ENCODE assay signal across 1 cellular context in the genomic region with DNA sequence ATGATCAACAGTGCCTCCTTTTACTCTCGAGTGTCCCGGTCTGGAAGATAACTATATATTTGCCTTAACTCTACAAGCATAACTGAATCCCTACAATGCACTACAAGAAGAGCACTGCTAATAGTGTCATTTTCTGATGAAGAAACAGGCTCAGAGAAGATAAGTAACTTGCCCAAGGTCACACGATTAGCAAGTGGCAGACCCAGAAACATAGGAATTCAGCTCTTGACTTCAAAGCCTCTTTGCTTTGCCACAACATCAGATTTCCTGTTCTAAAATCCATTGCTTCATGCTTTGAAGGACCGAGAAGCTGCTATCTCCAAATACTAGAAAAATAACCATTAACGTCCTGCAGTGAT.
TF ChIP-seq lines count a peak whose summit lies in the region.

No MANE protein-coding gene starts in this region.

TF ChIP-seq in HepG2, 621 proteins besides CTCF, POLR2A, EP300 and RAD21 (continued from another document and continues in another):
- TF ChIP-seq, protein P1, sequence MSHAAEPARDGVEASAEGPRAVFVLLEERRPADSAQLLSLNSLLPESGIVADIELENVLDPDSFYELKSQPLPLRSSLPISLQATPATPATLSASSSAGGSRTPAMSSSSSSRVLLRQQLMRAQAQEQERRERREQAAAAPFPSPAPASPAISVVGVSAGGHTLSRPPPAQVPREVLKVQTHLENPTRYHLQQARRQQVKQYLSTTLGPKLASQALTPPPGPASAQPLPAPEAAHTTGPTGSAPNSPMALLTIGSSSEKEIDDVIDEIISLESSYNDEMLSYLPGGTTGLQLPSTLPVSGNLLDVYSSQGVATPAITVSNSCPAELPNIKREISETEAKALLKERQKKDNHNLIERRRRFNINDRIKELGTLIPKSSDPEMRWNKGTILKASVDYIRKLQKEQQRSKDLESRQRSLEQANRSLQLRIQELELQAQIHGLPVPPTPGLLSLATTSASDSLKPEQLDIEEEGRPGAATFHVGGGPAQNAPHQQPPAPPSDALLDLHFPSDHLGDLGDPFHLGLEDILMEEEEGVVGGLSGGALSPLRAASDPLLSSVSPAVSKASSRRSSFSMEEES (CRISPR knock-in tag; IDR thresholded peaks at IDR 0.05), result peak; percentile 37; the same call in 1 of the 2 replicates
- TF ChIP-seq KDM6A (CRISPR knock-in tag; IDR thresholded peaks at IDR 0.05; ENCODE audit: low read depth), result peak; percentile 4; the same call in 1 of the 2 replicates
- TF ChIP-seq, protein P2, sequence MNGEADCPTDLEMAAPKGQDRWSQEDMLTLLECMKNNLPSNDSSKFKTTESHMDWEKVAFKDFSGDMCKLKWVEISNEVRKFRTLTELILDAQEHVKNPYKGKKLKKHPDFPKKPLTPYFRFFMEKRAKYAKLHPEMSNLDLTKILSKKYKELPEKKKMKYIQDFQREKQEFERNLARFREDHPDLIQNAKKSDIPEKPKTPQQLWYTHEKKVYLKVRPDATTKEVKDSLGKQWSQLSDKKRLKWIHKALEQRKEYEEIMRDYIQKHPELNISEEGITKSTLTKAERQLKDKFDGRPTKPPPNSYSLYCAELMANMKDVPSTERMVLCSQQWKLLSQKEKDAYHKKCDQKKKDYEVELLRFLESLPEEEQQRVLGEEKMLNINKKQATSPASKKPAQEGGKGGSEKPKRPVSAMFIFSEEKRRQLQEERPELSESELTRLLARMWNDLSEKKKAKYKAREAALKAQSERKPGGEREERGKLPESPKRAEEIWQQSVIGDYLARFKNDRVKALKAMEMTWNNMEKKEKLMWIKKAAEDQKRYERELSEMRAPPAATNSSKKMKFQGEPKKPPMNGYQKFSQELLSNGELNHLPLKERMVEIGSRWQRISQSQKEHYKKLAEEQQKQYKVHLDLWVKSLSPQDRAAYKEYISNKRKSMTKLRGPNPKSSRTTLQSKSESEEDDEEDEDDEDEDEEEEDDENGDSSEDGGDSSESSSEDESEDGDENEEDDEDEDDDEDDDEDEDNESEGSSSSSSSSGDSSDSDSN (CRISPR knock-in tag; IDR thresholded peaks at IDR 0.05), result peak; percentile 12; the same call in 1 of the 2 replicates
- TF ChIP-seq, protein P3, sequence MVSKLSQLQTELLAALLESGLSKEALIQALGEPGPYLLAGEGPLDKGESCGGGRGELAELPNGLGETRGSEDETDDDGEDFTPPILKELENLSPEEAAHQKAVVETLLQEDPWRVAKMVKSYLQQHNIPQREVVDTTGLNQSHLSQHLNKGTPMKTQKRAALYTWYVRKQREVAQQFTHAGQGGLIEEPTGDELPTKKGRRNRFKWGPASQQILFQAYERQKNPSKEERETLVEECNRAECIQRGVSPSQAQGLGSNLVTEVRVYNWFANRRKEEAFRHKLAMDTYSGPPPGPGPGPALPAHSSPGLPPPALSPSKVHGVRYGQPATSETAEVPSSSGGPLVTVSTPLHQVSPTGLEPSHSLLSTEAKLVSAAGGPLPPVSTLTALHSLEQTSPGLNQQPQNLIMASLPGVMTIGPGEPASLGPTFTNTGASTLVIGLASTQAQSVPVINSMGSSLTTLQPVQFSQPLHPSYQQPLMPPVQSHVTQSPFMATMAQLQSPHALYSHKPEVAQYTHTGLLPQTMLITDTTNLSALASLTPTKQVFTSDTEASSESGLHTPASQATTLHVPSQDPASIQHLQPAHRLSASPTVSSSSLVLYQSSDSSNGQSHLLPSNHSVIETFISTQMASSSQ (IDR thresholded peaks at IDR 0.05; ENCODE audit: low read depth), result peak; percentile 40; the same call in 1 of the 2 replicates
- TF ChIP-seq, protein P3 (CRISPR knock-in tag; IDR thresholded peaks at IDR 0.05; ENCODE audit: borderline replicate concordance), result no peak
- TF ChIP-seq YEATS2 (CRISPR knock-in tag; IDR thresholded peaks at IDR 0.05; ENCODE audit: borderline replicate concordance), result 0 out of 2 replicates have a peak, but pooled peaks have one; percentile 21
- TF ChIP-seq CC2D1A (CRISPR knock-in tag; IDR thresholded peaks at IDR 0.05), result no peak
- TF ChIP-seq GFI1 (CRISPR knock-in tag; IDR thresholded peaks at IDR 0.05; ENCODE audit: borderline replicate concordance), result 0 out of 2 replicates have a peak, but pooled peaks have one; percentile 16
- TF ChIP-seq, protein P4, sequence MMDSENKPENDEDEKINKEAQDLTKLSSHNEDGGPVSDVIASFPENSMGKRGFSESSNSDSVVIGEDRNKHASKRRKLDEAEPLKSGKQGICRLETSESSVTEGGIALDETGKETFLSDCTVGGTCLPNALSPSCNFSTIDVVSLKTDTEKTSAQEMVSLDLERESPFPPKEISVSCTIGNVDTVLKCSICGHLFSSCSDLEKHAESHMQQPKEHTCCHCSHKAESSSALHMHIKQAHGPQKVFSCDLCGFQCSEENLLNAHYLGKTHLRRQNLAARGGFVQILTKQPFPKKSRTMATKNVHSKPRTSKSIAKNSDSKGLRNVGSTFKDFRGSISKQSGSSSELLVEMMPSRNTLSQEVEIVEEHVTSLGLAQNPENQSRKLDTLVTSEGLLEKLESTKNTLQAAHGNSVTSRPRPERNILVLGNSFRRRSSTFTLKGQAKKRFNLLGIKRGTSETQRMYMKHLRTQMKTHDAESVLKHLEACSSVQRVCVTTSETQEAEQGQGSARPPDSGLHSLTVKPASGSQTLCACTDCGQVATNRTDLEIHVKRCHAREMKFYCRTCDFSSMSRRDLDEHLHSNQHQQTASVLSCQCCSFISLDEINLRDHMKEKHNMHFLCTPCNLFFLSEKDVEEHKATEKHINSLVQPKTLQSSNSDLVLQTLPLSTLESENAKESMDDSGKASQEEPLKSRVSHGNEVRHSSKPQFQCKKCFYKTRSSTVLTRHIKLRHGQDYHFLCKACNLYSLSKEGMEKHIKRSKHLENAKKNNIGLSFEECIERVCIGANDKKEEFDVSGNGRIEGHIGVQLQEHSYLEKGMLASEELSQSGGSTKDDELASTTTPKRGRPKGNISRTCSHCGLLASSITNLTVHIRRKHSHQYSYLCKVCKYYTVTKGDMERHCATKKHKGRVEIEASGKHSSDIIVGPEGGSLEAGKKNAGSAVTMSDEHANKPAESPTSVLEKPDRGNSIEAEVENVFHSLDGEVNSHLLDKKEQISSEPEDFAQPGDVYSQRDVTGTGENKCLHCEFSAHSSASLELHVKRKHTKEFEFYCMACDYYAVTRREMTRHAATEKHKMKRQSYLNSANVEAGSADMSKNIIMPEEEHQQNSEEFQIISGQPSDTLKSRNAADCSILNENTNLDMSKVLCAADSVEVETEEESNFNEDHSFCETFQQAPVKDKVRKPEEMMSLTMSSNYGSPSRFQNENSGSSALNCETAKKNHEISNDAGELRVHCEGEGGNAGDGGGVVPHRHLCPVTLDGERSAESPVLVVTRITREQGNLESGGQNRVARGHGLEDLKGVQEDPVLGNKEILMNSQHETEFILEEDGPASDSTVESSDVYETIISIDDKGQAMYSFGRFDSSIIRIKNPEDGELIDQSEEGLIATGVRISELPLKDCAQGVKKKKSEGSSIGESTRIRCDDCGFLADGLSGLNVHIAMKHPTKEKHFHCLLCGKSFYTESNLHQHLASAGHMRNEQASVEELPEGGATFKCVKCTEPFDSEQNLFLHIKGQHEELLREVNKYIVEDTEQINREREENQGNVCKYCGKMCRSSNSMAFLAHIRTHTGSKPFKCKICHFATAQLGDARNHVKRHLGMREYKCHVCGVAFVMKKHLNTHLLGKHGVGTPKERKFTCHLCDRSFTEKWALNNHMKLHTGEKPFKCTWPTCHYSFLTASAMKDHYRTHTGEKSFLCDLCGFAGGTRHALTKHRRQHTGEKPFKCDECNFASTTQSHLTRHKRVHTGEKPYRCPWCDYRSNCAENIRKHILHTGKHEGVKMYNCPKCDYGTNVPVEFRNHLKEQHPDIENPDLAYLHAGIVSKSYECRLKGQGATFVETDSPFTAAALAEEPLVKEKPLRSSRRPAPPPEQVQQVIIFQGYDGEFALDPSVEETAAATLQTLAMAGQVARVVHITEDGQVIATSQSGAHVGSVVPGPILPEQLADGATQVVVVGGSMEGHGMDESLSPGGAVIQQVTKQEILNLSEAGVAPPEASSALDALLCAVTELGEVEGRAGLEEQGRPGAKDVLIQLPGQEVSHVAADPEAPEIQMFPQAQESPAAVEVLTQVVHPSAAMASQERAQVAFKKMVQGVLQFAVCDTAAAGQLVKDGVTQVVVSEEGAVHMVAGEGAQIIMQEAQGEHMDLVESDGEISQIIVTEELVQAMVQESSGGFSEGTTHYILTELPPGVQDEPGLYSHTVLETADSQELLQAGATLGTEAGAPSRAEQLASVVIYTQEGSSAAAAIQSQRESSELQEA (CRISPR knock-in tag; IDR thresholded peaks at IDR 0.05; ENCODE audit: not compliant biosample characterization), result peak; percentile 16
- TF ChIP-seq, protein P5, sequence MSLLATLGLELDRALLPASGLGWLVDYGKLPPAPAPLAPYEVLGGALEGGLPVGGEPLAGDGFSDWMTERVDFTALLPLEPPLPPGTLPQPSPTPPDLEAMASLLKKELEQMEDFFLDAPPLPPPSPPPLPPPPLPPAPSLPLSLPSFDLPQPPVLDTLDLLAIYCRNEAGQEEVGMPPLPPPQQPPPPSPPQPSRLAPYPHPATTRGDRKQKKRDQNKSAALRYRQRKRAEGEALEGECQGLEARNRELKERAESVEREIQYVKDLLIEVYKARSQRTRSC (CRISPR knock-in tag; IDR thresholded peaks at IDR 0.05; ENCODE audit: low read depth), result 0 out of 2 replicates have a peak, but pooled peaks have one; percentile 37
- TF ChIP-seq, protein P6, sequence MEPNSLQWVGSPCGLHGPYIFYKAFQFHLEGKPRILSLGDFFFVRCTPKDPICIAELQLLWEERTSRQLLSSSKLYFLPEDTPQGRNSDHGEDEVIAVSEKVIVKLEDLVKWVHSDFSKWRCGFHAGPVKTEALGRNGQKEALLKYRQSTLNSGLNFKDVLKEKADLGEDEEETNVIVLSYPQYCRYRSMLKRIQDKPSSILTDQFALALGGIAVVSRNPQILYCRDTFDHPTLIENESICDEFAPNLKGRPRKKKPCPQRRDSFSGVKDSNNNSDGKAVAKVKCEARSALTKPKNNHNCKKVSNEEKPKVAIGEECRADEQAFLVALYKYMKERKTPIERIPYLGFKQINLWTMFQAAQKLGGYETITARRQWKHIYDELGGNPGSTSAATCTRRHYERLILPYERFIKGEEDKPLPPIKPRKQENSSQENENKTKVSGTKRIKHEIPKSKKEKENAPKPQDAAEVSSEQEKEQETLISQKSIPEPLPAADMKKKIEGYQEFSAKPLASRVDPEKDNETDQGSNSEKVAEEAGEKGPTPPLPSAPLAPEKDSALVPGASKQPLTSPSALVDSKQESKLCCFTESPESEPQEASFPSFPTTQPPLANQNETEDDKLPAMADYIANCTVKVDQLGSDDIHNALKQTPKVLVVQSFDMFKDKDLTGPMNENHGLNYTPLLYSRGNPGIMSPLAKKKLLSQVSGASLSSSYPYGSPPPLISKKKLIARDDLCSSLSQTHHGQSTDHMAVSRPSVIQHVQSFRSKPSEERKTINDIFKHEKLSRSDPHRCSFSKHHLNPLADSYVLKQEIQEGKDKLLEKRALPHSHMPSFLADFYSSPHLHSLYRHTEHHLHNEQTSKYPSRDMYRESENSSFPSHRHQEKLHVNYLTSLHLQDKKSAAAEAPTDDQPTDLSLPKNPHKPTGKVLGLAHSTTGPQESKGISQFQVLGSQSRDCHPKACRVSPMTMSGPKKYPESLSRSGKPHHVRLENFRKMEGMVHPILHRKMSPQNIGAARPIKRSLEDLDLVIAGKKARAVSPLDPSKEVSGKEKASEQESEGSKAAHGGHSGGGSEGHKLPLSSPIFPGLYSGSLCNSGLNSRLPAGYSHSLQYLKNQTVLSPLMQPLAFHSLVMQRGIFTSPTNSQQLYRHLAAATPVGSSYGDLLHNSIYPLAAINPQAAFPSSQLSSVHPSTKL (CRISPR knock-in tag; IDR thresholded peaks at IDR 0.05), result peak; percentile 83
- peak; percentile 51; the same call in 1 of the 2 replicates for TF ChIP-seq NCOR1 (IDR thresholded peaks at IDR 0.05; ENCODE audit: borderline replicate concordance, low read length)
- TF ChIP-seq ERF (CRISPR knock-in tag; IDR thresholded peaks at IDR 0.05), result no peak
- TF ChIP-seq, protein P7, sequence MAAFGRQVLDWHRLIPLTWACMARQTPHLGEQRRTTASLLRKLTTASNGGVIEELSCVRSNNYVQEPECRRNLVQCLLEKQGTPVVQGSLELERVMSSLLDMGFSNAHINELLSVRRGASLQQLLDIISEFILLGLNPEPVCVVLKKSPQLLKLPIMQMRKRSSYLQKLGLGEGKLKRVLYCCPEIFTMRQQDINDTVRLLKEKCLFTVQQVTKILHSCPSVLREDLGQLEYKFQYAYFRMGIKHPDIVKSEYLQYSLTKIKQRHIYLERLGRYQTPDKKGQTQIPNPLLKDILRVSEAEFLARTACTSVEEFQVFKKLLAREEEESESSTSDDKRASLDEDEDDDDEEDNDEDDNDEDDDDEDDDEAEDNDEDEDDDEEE (CRISPR knock-in tag; IDR thresholded peaks at IDR 0.05), result 0 out of 2 replicates have a peak, but pooled peaks have one; percentile 2
- TF ChIP-seq ARHGAP35 (CRISPR knock-in tag; IDR thresholded peaks at IDR 0.05; ENCODE audit: borderline replicate concordance), result no peak
- TF ChIP-seq, protein P8, sequence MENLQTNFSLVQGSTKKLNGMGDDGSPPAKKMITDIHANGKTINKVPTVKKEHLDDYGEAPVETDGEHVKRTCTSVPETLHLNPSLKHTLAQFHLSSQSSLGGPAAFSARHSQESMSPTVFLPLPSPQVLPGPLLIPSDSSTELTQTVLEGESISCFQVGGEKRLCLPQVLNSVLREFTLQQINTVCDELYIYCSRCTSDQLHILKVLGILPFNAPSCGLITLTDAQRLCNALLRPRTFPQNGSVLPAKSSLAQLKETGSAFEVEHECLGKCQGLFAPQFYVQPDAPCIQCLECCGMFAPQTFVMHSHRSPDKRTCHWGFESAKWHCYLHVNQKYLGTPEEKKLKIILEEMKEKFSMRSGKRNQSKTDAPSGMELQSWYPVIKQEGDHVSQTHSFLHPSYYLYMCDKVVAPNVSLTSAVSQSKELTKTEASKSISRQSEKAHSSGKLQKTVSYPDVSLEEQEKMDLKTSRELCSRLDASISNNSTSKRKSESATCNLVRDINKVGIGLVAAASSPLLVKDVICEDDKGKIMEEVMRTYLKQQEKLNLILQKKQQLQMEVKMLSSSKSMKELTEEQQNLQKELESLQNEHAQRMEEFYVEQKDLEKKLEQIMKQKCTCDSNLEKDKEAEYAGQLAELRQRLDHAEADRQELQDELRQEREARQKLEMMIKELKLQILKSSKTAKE (CRISPR knock-in tag; IDR thresholded peaks at IDR 0.05; ENCODE audit: borderline replicate concordance), result no peak
- TF ChIP-seq BCL6 (CRISPR knock-in tag; IDR thresholded peaks at IDR 0.05), result peak; percentile 55; the same call in 1 of the 2 replicates
- TF ChIP-seq U2AF1 (optimal IDR thresholded peaks at IDR 0.05; ENCODE audit: low read depth, low read length), result no peak
- 0 out of 2 replicates have a peak, but pooled peaks have one; percentile 33 for TF ChIP-seq RCOR2 (CRISPR knock-in tag; IDR thresholded peaks at IDR 0.05)
- TF ChIP-seq MED13 (CRISPR knock-in tag; IDR thresholded peaks at IDR 0.05), result peak; percentile 68
